ENCODE assay signal across 8 cellular contexts in genomic region chr2:174846941-174847938, GRCh38.
DNase-seq lines count a peak whose midpoint lies in the region; FAIRE-seq and TF ChIP-seq lines count a peak whose summit lies in the region.

No MANE protein-coding gene starts in this region.

- no peaks in the 10 kb centered on the region for H3K27me3 Mint-ChIP-seq in chondrocyte (ENCODE audit: low read depth)

- H3K4me1 Mint-ChIP-seq in chondrocyte (ENCODE audit: low read depth), result peaks cover 43% of the 10 kb centered on the region

- no peaks in the 10 kb centered on the region for H3K36me3 Mint-ChIP-seq in chondrocyte (ENCODE audit: low read depth)

- TF ChIP-seq CTCF in chondrocyte (IDR thresholded peaks at IDR 0.05), result no peak

- FAIRE-seq in frontal cortex (lab: Jason Lieb, UNC), result no peak

- peak; percentile 73 for DNase-seq in AG08395 (ENCODE audit: low spot score)
- peak; percentile 69 for DNase-seq in M059J (ENCODE audit: low read depth)
- DNase-seq in chondrocyte (ENCODE audit: low spot score), result no peak
- DNase-seq in medulla oblongata (ENCODE audit: extremely low spot score), result peak; percentile 56
- DNase-seq in frontal cortex (ENCODE audit: low spot score in 2 of 2), result no peak
- DNase-seq in DMS153 treated with DMSO at 0.1 percent for 48 hours (lab: John Stamatoyannopoulos, UW; ENCODE audit: unreplicated experiment), result no peak
- DNase-seq in CD1c-positive myeloid dendritic cell (ENCODE audit: extremely low spot score), result no peak
- DNase-seq in NCI-H345 (lab: John Stamatoyannopoulos, UW), result no peak

- peak overlapping the region; percentile 79 for H3K4me3 Mint-ChIP-seq in chondrocyte (ENCODE audit: unreplicated experiment)

- peak overlapping the region; percentile 85 for H3K27ac Mint-ChIP-seq in chondrocyte (ENCODE audit: unreplicated experiment)

- no peaks in the 10 kb centered on the region for H3K9me3 Mint-ChIP-seq in chondrocyte (ENCODE audit: low read depth)

Comparison
In these comparisons a context has a peak if more than half of its experiments do, and no peak if none do; other contexts are left out.
1. DNase-seq: peak in AG08395 (single experiment), M059J (single experiment) and medulla oblongata (single experiment); none in chondrocyte (single experiment), frontal cortex (0 of 2), DMS153 treated with DMSO at 0.1 percent for 48 hours (single experiment), CD1c-positive myeloid dendritic cell (single experiment) and NCI-H345 (single experiment).